In the genomic region with DNA sequence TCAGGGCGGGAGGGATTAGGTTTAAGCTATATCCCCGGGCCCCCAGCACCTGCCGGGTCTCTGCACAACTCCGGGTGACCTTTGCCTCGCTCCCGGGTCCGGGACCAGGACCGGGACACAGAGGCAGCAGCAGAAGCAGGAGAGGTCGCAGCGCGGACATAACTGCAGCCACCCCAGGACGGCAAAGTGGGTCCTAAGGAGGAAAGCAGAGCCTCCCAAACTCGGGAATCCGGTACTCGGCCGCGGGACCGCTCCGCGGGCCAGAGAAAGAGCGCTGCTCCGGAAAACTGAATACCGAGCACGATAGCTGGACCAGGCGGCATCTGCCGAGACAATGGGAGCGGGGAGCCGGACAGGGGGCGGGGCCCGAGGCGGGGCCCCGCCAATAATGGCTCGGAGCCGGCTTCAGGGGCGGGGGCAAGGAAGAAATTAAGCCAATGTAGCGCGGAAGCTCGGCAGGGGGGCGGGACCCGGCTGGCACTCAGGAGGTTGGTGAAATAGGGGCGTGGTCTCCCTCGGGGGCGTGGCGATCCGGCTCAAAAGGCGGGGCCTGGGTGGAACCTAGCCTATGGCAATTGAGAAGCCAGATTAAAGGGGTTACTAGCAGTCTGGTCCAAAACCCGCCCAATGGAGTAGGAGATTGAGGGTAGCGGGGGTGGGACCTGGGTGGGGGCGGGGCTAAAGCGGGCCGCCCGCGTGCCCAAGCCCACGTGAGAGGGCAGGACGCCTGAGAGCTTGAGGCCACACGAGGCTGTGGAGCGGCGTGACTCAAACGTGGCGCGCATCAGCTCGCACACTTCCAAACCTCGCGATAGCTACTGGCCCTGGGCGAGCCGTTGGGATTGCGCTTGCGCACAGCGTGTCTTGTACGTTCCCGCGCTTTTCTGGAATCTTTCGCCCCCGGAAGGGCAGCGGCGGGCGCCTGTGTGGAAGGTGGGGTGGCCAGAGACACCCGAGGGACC, we compare ENCODE assay signal across 8 cellular contexts. TPM values are rescaled to one million over a fixed set of nuclear protein-coding genes. Genes with fewer than 3 reads are reported as not detected.
DNase-seq lines count a peak whose midpoint lies in the region; ATAC-seq and TF ChIP-seq lines count a peak whose summit lies in the region.

A gene with protein sequence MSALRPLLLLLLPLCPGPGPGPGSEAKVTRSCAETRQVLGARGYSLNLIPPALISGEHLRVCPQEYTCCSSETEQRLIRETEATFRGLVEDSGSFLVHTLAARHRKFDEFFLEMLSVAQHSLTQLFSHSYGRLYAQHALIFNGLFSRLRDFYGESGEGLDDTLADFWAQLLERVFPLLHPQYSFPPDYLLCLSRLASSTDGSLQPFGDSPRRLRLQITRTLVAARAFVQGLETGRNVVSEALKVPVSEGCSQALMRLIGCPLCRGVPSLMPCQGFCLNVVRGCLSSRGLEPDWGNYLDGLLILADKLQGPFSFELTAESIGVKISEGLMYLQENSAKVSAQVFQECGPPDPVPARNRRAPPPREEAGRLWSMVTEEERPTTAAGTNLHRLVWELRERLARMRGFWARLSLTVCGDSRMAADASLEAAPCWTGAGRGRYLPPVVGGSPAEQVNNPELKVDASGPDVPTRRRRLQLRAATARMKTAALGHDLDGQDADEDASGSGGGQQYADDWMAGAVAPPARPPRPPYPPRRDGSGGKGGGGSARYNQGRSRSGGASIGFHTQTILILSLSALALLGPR (minus strand): TSS at position 342 of the 962 bp plus-strand sequence. CDS start 182 bp downstream, at position 160.
STAG3 (plus strand) TSS at position 879 of the 962 bp plus-strand sequence. CDS start 2,639 bp downstream, outside the sequence.

- H3K4me1 Mint-ChIP-seq in endothelial cell (ENCODE audit: unreplicated experiment) (peaks cover 30% of the 10 kb centered on the region), mesothelial cell of epicardium (peaks cover 15% of the 10 kb centered on the region)

- H3K9me3 Mint-ChIP-seq in endothelial cell (ENCODE audit: unreplicated experiment) (no peaks in the 10 kb centered on the region), mesothelial cell of epicardium (no peaks in the 10 kb centered on the region)

- peak; percentile 94 for DNase-seq in COR-L47 (lab: John Stamatoyannopoulos, UW)
- DNase-seq in HT1080 (ENCODE audit: low read depth): peak; percentile 83
- peak; percentile 97 for DNase-seq in NOMO-1 treated with DMSO at 0.1 percent for 48 hours (lab: John Stamatoyannopoulos, UW; ENCODE audit: unreplicated experiment)
- DNase-seq in activated CD8-positive, alpha-beta memory T cell treated with anti-CD3 and anti-CD28 coated beads for 48 hours (ENCODE audit: low read depth in 2 of 3, low spot score in 2 of 3): peak; percentile 89 to 96 (median 96)
- peak; percentile 98 for DNase-seq in endothelial cell (ENCODE audit: low spot score)
- DNase-seq in mesothelial cell of epicardium (ENCODE audit: low spot score in 2 of 2, unreplicated experiment in 2 of 2): peak; percentile 94 to 98
- DNase-seq in stimulated activated CD8-positive, alpha-beta memory T cell treated with anti-CD3 and anti-CD28 coated beads, Interleukin-15, amount 100 ng/mL, for 24 hours (ENCODE audit: low read depth): peak; percentile 85

- H3K27ac Mint-ChIP-seq in endothelial cell (ENCODE audit: unreplicated experiment): peak within 1 kb of the TSS; percentile 75
- H3K27ac Mint-ChIP-seq in mesothelial cell of epicardium: no peak within 1 kb of the TSS

- TF ChIP-seq CTCF in endothelial cell (IDR thresholded peaks at IDR 0.05; ENCODE audit: unreplicated experiment) (no peak), mesothelial cell of epicardium (IDR thresholded peaks at IDR 0.05; ENCODE audit: unreplicated experiment) (no peak)

- peak; percentile 73 for ATAC-seq in GM21367 (IDR thresholded peaks at IDR 0.05; ENCODE audit: unreplicated experiment)

- peaks cover 16% of the 10 kb centered on the region for H3K36me3 Mint-ChIP-seq in endothelial cell (ENCODE audit: low read depth, unreplicated experiment)
- H3K36me3 Mint-ChIP-seq in mesothelial cell of epicardium: peaks cover 14% of the 10 kb centered on the region

- peak within 1 kb of the TSS; percentile 91 for H3K4me3 Mint-ChIP-seq in endothelial cell (ENCODE audit: unreplicated experiment)
- H3K4me3 Mint-ChIP-seq in mesothelial cell of epicardium: peak within 1 kb of the TSS; percentile 90

- H3K27me3 Mint-ChIP-seq in endothelial cell (ENCODE audit: unreplicated experiment): peaks cover 16% of the 10 kb centered on the region
- H3K27me3 Mint-ChIP-seq in mesothelial cell of epicardium (ENCODE audit: low read depth): peaks cover 11% of the 10 kb centered on the region

RNA-seq across cellular contexts. Expression of the first gene that starts in this region (rescaled TPM):
- total RNA-seq in HT1080 (2014; rRNA removed; shearing (Covaris generic)): 0.51 TPM in 1 of 2 replicates, not detected in the other
- 0.26 and 0.53 TPM in 2 replicates for polyA plus RNA-seq in HT1080 (2015; cell fraction: cytosol; rRNA removed)
- polyA plus RNA-seq in HT1080 (2015; cell fraction: nucleus; rRNA removed): 1.5 and 1.6 TPM in 2 replicates
- total RNA-seq in endothelial cell (ENCODE audit: unreplicated experiment) (27.2 TPM), mesothelial cell of epicardium (49.8 to 50.6 TPM (median 50.0 TPM) in 3 replicates)

RNA-seq across cellular contexts. Expression of gene STAG3, which starts in this region (rescaled TPM):
- 0.10 and 0.23 TPM in 2 replicates for total RNA-seq in HT1080 (2014; rRNA removed; shearing (Covaris generic))
- 0.08 and 0.11 TPM in 2 replicates for polyA plus RNA-seq in HT1080 (2015; cell fraction: cytosol; rRNA removed)
- 0.07 and 2.1 TPM in 2 replicates for polyA plus RNA-seq in HT1080 (2015; cell fraction: nucleus; rRNA removed)
- total RNA-seq in endothelial cell (ENCODE audit: unreplicated experiment): 1.9 TPM
- 0.94 to 1.9 TPM (median 1.4 TPM) in 3 replicates for total RNA-seq in mesothelial cell of epicardium

Comparison
In these comparisons a context has a peak if more than half of its experiments do, and no peak if none do; other contexts are left out.
1. Peak in every context shown above with its lines: DNase-seq and ATAC-seq.
2. RNA of the first gene that starts in this region (total RNA-seq): 49.8 to 50.6 TPM in mesothelial cell of epicardium and 27.2 TPM in endothelial cell (single experiment); 0.51 TPM in HT1080; every median in the first group is over 10 times any median in the second.